In the genomic region with DNA sequence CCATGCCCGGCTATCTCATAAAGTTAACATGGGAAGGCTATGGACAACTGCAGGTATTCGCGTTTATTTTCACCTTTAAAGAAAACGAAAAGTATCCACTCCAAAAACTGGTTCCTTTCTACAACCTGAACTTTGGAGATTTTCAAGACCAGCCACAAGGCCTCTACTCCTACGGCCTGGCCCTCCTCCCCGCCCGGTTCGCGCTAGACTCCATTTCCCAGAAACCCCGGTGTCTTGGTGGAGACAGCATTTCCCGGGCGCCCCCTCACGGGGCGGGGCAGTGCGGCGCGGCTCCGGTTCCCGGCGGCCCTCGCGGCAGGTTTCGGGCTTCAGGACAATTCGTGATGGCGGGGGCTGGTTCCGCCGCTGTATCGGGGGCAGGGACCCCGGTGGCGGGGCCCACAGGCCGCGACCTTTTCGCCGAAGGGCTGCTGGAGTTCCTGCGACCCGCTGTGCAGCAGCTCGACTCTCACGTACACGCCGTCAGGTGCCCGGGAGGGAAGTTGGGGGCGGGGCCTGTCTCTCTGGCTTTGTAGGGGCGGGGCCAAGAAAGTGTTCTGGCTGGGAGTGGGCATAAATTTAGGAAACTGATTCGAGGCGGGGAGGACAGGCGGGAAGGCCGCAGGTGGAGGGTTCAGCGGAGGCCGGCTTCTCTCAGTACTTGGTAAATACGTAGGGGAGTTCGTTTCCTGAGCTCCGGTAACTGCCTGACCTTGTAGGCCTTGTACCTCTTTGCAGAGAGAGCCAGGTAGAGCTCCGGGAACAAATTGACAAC, we compare ENCODE assay signal across 1 cellular context.
TF ChIP-seq lines count a peak whose summit lies in the region.

A gene with protein sequence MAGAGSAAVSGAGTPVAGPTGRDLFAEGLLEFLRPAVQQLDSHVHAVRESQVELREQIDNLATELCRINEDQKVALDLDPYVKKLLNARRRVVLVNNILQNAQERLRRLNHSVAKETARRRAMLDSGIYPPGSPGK (plus strand): TSS at position 304 of the 775 bp plus-strand sequence. CDS start 41 bp downstream, at position 345.

TF ChIP-seq in HEK293, 187 proteins besides CTCF, POLR2A, EP300 and RAD21 (continued from another document):
- TF ChIP-seq, protein P1, sequence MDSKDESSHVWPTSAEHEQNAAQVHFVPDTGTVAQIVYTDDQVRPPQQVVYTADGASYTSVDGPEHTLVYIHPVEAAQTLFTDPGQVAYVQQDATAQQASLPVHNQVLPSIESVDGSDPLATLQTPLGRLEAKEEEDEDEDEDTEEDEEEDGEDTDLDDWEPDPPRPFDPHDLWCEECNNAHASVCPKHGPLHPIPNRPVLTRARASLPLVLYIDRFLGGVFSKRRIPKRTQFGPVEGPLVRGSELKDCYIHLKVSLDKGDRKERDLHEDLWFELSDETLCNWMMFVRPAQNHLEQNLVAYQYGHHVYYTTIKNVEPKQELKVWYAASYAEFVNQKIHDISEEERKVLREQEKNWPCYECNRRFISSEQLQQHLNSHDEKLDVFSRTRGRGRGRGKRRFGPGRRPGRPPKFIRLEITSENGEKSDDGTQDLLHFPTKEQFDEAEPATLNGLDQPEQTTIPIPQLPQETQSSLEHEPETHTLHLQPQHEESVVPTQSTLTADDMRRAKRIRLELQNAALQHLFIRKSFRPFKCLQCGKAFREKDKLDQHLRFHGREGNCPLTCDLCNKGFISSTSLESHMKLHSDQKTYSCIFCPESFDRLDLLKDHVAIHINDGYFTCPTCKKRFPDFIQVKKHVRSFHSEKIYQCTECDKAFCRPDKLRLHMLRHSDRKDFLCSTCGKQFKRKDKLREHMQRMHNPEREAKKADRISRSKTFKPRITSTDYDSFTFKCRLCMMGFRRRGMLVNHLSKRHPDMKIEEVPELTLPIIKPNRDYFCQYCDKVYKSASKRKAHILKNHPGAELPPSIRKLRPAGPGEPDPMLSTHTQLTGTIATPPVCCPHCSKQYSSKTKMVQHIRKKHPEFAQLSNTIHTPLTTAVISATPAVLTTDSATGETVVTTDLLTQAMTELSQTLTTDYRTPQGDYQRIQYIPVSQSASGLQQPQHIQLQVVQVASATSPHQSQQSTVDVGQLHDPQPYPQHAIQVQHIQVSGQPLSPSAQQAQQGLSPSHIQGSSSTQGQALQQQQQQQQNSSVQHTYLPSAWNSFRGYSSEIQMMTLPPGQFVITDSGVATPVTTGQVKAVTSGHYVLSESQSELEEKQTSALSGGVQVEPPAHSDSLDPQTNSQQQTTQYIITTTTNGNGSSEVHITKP (tag by site-specific recombination; IDR thresholded peaks at IDR 0.05) = peak; percentile 99
- TF ChIP-seq, protein P2, sequence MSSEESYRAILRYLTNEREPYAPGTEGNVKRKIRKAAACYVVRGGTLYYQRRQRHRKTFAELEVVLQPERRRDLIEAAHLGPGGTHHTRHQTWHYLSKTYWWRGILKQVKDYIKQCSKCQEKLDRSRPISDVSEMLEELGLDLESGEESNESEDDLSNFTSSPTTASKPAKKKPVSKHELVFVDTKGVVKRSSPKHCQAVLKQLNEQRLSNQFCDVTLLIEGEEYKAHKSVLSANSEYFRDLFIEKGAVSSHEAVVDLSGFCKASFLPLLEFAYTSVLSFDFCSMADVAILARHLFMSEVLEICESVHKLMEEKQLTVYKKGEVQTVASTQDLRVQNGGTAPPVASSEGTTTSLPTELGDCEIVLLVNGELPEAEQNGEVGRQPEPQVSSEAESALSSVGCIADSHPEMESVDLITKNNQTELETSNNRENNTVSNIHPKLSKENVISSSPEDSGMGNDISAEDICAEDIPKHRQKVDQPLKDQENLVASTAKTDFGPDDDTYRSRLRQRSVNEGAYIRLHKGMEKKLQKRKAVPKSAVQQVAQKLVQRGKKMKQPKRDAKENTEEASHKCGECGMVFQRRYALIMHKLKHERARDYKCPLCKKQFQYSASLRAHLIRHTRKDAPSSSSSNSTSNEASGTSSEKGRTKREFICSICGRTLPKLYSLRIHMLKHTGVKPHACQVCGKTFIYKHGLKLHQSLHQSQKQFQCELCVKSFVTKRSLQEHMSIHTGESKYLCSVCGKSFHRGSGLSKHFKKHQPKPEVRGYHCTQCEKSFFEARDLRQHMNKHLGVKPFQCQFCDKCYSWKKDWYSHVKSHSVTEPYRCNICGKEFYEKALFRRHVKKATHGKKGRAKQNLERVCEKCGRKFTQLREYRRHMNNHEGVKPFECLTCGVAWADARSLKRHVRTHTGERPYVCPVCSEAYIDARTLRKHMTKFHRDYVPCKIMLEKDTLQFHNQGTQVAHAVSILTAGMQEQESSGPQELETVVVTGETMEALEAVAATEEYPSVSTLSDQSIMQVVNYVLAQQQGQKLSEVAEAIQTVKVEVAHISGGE (tag by site-specific recombination; conservative IDR thresholded peaks at IDR 0.05; ENCODE audit: low read depth) = peak; percentile 31
- TF ChIP-seq ZBTB48 (tag by site-specific recombination; IDR thresholded peaks at IDR 0.05) (peak; percentile 96), ZNF664 (tag by site-specific recombination; IDR thresholded peaks at IDR 0.05) (no peak), KLF16 (tag by site-specific recombination; IDR thresholded peaks at IDR 0.05) (peak; percentile 30; the same call in 1 of the 2 replicates), ZNF311 (tag by site-specific recombination; IDR thresholded peaks at IDR 0.05; ENCODE audit: borderline replicate concordance) (no peak), YY1 (tag by site-specific recombination; IDR thresholded peaks at IDR 0.05) (peak; percentile 84), ZNF76 (tag by site-specific recombination; IDR thresholded peaks at IDR 0.05; ENCODE audit: borderline replicate concordance, low read depth) (peak; percentile 96), ZNF184 (tag by site-specific recombination; IDR thresholded peaks at IDR 0.05) (no peak), ZNF341 (tag by site-specific recombination; IDR thresholded peaks at IDR 0.05; ENCODE audit: low read depth) (0 out of 2 replicates have a peak, but pooled peaks have one; percentile 28), ZNF791 (tag by site-specific recombination; IDR thresholded peaks at IDR 0.05) (no peak), SCRT2 (tag by site-specific recombination; IDR thresholded peaks at IDR 0.05) (peak; percentile 82), ZNF837 (tag by site-specific recombination; IDR thresholded peaks at IDR 0.05) (no peak), ZNF626 (tag by site-specific recombination; IDR thresholded peaks at IDR 0.05) (no peak), OSR2 (tag by site-specific recombination; IDR thresholded peaks at IDR 0.05) (no peak), ZNF121 (tag by site-specific recombination; IDR thresholded peaks at IDR 0.05) (no peak), ZNF558 (tag by site-specific recombination; IDR thresholded peaks at IDR 0.05) (no peak), KLF17 (tag by site-specific recombination; IDR thresholded peaks at IDR 0.05) (peak; percentile 63; the same call in 1 of the 2 replicates), KLF8 (tag by site-specific recombination; IDR thresholded peaks at IDR 0.05) (peak; percentile 88), ZNF391 (tag by site-specific recombination; IDR thresholded peaks at IDR 0.05; ENCODE audit: borderline replicate concordance, low read depth) (0 out of 2 replicates have a peak, but pooled peaks have one; percentile 14), ZFP69B (tag by site-specific recombination; IDR thresholded peaks at IDR 0.05) (peak; percentile 90), ZNF561 (tag by site-specific recombination; IDR thresholded peaks at IDR 0.05; ENCODE audit: borderline replicate concordance) (peak; percentile 79; the same call in 1 of the 2 replicates), ZNF24 (tag by site-specific recombination; IDR thresholded peaks at IDR 0.05) (0 out of 2 replicates have a peak, but pooled peaks have one; percentile 35), ZIC2 (tag by site-specific recombination; IDR thresholded peaks at IDR 0.05) (peak; percentile 53; the same call in 1 of the 2 replicates), ZNF433 (tag by site-specific recombination; IDR thresholded peaks at IDR 0.05; ENCODE audit: low read depth) (no peak), GLIS2 (tag by site-specific recombination; IDR thresholded peaks at IDR 0.05) (peak; percentile 55), PATZ1 (tag by site-specific recombination; IDR thresholded peaks at IDR 0.05) (peak; percentile 95), ZNF133 (tag by site-specific recombination; IDR thresholded peaks at IDR 0.05) (no peak), ZNF692 (tag by site-specific recombination; IDR thresholded peaks at IDR 0.05) (peak; percentile 95), SP2 (tag by site-specific recombination; IDR thresholded peaks at IDR 0.05) (peak; percentile 82), ZNF221 (tag by site-specific recombination; IDR thresholded peaks at IDR 0.05; ENCODE audit: borderline replicate concordance) (no peak), ZNF843 (tag by site-specific recombination; IDR thresholded peaks at IDR 0.05) (no peak; the same call in 1 of the 2 replicates), ZNF335 (tag by site-specific recombination; conservative IDR thresholded peaks at IDR 0.05) (peak; percentile 97), GLIS1 (tag by site-specific recombination; IDR thresholded peaks at IDR 0.05) (no peak), HIC1 (tag by site-specific recombination; IDR thresholded peaks at IDR 0.05) (no peak), ZNF660 (tag by site-specific recombination; IDR thresholded peaks at IDR 0.05) (peak; percentile 41; the same call in 1 of the 2 replicates), ZFHX2 (tag by site-specific recombination; conservative IDR thresholded peaks at IDR 0.05) (peak; percentile 68)
- TF ChIP-seq, protein P3, sequence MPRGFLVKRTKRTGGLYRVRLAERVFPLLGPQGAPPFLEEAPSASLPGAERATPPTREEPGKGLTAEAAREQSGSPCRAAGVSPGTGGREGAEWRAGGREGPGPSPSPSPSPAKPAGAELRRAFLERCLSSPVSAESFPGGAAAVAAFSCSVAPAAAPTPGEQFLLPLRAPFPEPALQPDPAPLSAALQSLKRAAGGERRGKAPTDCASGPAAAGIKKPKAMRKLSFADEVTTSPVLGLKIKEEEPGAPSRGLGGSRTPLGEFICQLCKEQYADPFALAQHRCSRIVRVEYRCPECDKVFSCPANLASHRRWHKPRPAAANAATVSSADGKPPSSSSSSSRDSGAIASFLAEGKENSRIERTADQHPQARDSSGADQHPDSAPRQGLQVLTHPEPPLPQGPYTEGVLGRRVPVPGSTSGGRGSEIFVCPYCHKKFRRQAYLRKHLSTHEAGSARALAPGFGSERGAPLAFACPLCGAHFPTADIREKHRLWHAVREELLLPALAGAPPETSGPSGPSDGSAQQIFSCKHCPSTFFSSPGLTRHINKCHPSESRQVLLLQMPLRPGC (tag by site-specific recombination; IDR thresholded peaks at IDR 0.05) = no peak
- TF ChIP-seq, protein P4, sequence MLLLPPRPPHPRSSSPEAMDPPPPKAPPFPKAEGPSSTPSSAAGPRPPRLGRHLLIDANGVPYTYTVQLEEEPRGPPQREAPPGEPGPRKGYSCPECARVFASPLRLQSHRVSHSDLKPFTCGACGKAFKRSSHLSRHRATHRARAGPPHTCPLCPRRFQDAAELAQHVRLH (tag by site-specific recombination; IDR thresholded peaks at IDR 0.05) = no peak
